In the genomic region with DNA sequence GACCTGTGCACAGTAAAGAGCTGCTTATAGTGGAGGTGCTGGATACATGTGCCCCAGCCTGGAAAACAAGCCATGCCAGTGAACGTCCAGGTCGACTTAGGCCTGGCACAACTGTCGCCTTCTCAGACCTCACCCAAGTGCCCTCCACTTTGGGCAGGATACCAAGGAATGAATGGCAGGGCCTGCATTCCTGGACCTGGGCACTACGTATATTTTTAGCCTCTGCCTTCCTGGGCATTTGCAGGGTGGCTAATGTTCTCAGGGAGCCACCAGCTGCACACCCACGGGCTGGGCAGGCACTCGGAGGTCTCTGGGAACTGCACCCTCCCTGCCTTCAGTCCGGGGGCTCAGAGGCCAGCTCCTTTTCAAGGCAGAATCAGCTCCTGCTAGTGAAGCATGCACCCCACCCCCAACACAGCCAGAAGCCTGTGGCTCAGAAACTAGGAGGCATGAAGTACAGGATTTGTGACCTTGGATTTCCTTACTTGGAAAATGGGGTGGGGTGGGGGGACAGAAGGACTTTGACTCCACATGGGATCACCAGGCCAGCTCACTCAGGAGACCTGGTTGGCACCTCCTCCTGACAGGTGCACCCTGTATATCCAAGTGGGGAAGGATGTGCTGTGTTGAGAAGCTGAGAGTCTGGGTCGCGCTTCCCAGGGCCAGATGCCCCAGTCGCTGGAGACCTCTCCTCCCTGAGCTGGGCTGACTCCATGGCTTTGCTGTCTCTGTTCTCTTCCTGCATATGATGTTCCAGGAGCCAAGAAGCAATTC, we compare ENCODE assay signal across 1 cellular context.
TF ChIP-seq lines count a peak whose summit lies in the region.

No MANE protein-coding gene starts in this region.

TF ChIP-seq in HepG2, 621 proteins besides CTCF, POLR2A, EP300 and RAD21 (continued from another document and continues in another):
- TF ChIP-seq, protein P1, sequence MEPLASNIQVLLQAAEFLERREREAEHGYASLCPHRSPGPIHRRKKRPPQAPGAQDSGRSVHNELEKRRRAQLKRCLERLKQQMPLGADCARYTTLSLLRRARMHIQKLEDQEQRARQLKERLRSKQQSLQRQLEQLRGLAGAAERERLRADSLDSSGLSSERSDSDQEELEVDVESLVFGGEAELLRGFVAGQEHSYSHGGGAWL (CRISPR knock-in tag; IDR thresholded peaks at IDR 0.05), result no peak
- TF ChIP-seq MYC (CRISPR knock-in tag; IDR thresholded peaks at IDR 0.05; ENCODE audit: borderline replicate concordance) (no peak; the same call in 1 of the 2 replicates), IRX3 (CRISPR knock-in tag; IDR thresholded peaks at IDR 0.05; ENCODE audit: borderline replicate concordance, low read depth) (no peak), ZNF44 (CRISPR knock-in tag; IDR thresholded peaks at IDR 0.05) (peak; percentile 82; the same call in 1 of the 2 replicates), PAF1 (CRISPR knock-in tag; IDR thresholded peaks at IDR 0.05) (no peak), ZSCAN29 (CRISPR knock-in tag; conservative IDR thresholded peaks at IDR 0.05) (no peak), MED1 (CRISPR knock-in tag; IDR thresholded peaks at IDR 0.05) (peak; percentile 67), MXI1 (IDR thresholded peaks at IDR 0.05; ENCODE audit: borderline replicate concordance, low read depth, low read length) (peak; percentile 69; the same call in 1 of the 3 replicates), ISX (CRISPR knock-in tag; conservative IDR thresholded peaks at IDR 0.05) (no peak), ZFP90 (CRISPR knock-in tag; IDR thresholded peaks at IDR 0.05; ENCODE audit: borderline replicate concordance) (peak; percentile 57; the same call in 1 of the 2 replicates), ZNF33B (CRISPR knock-in tag; IDR thresholded peaks at IDR 0.05) (peak; percentile 94; the same call in 1 of the 2 replicates), SMYD3 (CRISPR knock-in tag; IDR thresholded peaks at IDR 0.05) (no peak), ATF7-NPFF (CRISPR knock-in tag; IDR thresholded peaks at IDR 0.05; ENCODE audit: low read depth) (0 out of 2 replicates have a peak, but pooled peaks have one; percentile 35), ZNF282 (IDR thresholded peaks at IDR 0.05; ENCODE audit: partially characterized antibody) (no peak), ZNF558 (CRISPR knock-in tag; IDR thresholded peaks at IDR 0.05; ENCODE audit: borderline replicate concordance) (no peak), JUNB (CRISPR knock-in tag; IDR thresholded peaks at IDR 0.05; ENCODE audit: borderline replicate concordance) (no peak), ZNF557 (CRISPR knock-in tag; IDR thresholded peaks at IDR 0.05) (no peak), THAP11 (CRISPR knock-in tag; IDR thresholded peaks at IDR 0.05) (peak; percentile 69), SETDB1 (CRISPR knock-in tag; IDR thresholded peaks at IDR 0.05; ENCODE audit: borderline replicate concordance) (no peak), ZNF326 (CRISPR knock-in tag; IDR thresholded peaks at IDR 0.05; ENCODE audit: borderline replicate concordance) (no peak)
- TF ChIP-seq, protein P2, sequence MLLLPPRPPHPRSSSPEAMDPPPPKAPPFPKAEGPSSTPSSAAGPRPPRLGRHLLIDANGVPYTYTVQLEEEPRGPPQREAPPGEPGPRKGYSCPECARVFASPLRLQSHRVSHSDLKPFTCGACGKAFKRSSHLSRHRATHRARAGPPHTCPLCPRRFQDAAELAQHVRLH (CRISPR knock-in tag; IDR thresholded peaks at IDR 0.05; ENCODE audit: borderline replicate concordance, low read depth), result no peak
- TF ChIP-seq, protein P3, sequence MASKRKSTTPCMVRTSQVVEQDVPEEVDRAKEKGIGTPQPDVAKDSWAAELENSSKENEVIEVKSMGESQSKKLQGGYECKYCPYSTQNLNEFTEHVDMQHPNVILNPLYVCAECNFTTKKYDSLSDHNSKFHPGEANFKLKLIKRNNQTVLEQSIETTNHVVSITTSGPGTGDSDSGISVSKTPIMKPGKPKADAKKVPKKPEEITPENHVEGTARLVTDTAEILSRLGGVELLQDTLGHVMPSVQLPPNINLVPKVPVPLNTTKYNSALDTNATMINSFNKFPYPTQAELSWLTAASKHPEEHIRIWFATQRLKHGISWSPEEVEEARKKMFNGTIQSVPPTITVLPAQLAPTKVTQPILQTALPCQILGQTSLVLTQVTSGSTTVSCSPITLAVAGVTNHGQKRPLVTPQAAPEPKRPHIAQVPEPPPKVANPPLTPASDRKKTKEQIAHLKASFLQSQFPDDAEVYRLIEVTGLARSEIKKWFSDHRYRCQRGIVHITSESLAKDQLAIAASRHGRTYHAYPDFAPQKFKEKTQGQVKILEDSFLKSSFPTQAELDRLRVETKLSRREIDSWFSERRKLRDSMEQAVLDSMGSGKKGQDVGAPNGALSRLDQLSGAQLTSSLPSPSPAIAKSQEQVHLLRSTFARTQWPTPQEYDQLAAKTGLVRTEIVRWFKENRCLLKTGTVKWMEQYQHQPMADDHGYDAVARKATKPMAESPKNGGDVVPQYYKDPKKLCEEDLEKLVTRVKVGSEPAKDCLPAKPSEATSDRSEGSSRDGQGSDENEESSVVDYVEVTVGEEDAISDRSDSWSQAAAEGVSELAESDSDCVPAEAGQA (IDR thresholded peaks at IDR 0.05; ENCODE audit: low read depth), result no peak
- TF ChIP-seq, protein P3 (CRISPR knock-in tag; IDR thresholded peaks at IDR 0.05; ENCODE audit: borderline replicate concordance), result no peak
- TF ChIP-seq, protein P4, sequence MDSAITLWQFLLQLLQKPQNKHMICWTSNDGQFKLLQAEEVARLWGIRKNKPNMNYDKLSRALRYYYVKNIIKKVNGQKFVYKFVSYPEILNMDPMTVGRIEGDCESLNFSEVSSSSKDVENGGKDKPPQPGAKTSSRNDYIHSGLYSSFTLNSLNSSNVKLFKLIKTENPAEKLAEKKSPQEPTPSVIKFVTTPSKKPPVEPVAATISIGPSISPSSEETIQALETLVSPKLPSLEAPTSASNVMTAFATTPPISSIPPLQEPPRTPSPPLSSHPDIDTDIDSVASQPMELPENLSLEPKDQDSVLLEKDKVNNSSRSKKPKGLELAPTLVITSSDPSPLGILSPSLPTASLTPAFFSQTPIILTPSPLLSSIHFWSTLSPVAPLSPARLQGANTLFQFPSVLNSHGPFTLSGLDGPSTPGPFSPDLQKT (CRISPR knock-in tag; IDR thresholded peaks at IDR 0.05; ENCODE audit: borderline replicate concordance), result no peak
- TF ChIP-seq, protein P5, sequence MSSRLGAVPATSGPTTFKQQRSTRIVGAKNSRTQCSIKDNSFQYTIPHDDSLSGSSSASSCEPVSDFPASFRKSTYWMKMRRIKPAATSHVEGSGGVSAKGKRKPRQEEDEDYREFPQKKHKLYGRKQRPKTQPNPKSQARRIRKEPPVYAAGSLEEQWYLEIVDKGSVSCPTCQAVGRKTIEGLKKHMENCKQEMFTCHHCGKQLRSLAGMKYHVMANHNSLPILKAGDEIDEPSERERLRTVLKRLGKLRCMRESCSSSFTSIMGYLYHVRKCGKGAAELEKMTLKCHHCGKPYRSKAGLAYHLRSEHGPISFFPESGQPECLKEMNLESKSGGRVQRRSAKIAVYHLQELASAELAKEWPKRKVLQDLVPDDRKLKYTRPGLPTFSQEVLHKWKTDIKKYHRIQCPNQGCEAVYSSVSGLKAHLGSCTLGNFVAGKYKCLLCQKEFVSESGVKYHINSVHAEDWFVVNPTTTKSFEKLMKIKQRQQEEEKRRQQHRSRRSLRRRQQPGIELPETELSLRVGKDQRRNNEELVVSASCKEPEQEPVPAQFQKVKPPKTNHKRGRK (CRISPR knock-in tag; IDR thresholded peaks at IDR 0.05), result no peak
- TF ChIP-seq, protein P6, sequence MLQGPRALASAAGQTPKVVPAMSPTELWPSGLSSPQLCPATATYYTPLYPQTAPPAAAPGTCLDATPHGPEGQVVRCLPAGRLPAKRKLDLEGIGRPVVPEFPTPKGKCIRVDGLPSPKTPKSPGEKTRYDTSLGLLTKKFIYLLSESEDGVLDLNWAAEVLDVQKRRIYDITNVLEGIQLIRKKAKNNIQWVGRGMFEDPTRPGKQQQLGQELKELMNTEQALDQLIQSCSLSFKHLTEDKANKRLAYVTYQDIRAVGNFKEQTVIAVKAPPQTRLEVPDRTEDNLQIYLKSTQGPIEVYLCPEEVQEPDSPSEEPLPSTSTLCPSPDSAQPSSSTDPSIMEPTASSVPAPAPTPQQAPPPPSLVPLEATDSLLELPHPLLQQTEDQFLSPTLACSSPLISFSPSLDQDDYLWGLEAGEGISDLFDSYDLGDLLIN (CRISPR knock-in tag; IDR thresholded peaks at IDR 0.05; ENCODE audit: borderline replicate concordance), result no peak
- TF ChIP-seq, protein P7, sequence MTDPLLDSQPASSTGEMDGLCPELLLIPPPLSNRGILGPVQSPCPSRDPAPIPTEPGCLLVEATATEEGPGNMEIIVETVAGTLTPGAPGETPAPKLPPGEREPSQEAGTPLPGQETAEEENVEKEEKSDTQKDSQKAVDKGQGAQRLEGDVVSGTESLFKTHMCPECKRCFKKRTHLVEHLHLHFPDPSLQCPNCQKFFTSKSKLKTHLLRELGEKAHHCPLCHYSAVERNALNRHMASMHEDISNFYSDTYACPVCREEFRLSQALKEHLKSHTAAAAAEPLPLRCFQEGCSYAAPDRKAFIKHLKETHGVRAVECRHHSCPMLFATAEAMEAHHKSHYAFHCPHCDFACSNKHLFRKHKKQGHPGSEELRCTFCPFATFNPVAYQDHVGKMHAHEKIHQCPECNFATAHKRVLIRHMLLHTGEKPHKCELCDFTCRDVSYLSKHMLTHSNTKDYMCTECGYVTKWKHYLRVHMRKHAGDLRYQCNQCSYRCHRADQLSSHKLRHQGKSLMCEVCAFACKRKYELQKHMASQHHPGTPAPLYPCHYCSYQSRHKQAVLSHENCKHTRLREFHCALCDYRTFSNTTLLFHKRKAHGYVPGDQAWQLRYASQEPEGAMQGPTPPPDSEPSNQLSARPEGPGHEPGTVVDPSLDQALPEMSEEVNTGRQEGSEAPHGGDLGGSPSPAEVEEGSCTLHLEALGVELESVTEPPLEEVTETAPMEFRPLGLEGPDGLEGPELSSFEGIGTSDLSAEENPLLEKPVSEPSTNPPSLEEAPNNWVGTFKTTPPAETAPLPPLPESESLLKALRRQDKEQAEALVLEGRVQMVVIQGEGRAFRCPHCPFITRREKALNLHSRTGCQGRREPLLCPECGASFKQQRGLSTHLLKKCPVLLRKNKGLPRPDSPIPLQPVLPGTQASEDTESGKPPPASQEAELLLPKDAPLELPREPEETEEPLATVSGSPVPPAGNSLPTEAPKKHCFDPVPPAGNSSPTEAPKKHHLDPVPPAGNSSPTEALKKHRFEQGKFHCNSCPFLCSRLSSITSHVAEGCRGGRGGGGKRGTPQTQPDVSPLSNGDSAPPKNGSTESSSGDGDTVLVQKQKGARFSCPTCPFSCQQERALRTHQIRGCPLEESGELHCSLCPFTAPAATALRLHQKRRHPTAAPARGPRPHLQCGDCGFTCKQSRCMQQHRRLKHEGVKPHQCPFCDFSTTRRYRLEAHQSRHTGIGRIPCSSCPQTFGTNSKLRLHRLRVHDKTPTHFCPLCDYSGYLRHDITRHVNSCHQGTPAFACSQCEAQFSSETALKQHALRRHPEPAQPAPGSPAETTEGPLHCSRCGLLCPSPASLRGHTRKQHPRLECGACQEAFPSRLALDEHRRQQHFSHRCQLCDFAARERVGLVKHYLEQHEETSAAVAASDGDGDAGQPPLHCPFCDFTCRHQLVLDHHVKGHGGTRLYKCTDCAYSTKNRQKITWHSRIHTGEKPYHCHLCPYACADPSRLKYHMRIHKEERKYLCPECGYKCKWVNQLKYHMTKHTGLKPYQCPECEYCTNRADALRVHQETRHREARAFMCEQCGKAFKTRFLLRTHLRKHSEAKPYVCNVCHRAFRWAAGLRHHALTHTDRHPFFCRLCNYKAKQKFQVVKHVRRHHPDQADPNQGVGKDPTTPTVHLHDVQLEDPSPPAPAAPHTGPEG (CRISPR knock-in tag; IDR thresholded peaks at IDR 0.05), result no peak
- TF ChIP-seq, protein P8, sequence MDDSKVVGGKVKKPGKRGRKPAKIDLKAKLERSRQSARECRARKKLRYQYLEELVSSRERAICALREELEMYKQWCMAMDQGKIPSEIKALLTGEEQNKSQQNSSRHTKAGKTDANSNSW (CRISPR knock-in tag; IDR thresholded peaks at IDR 0.05; ENCODE audit: borderline replicate concordance), result peak; percentile 69; the same call in 1 of the 2 replicates
- TF ChIP-seq, protein P9, sequence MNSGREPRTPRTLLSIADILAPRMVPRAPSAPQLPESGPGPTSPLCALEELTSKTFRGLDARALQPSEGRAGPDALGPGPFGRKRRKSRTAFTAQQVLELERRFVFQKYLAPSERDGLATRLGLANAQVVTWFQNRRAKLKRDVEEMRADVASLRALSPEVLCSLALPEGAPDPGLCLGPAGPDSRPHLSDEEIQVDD (CRISPR knock-in tag; IDR thresholded peaks at IDR 0.05; ENCODE audit: borderline replicate concordance), result peak; percentile 41; the same call in 1 of the 2 replicates
- TF ChIP-seq, protein P10, sequence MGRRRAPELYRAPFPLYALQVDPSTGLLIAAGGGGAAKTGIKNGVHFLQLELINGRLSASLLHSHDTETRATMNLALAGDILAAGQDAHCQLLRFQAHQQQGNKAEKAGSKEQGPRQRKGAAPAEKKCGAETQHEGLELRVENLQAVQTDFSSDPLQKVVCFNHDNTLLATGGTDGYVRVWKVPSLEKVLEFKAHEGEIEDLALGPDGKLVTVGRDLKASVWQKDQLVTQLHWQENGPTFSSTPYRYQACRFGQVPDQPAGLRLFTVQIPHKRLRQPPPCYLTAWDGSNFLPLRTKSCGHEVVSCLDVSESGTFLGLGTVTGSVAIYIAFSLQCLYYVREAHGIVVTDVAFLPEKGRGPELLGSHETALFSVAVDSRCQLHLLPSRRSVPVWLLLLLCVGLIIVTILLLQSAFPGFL (CRISPR knock-in tag; IDR thresholded peaks at IDR 0.05), result no peak
